Comparison of ENCODE assay signal across 37 cellular contexts in the genomic region with DNA sequence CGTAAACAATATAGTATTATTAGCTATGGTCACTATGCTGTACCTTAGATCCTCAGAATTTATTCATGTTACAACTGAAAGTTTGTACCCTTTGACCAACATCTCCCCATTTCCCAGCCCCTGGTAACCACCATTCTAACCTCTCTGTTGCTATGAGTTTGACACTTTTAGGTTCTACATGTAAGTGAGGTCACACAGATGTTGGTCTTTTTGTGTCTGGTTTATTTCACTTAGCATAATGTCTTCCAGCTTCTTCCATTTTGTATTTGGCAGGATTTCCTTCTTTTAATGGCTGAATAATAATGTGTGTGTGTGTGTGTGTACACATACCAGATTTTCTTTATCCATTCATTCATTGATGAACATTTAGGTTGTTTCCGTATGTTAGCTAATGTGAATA.
"Had no signal": no experiment of that assay in that cellular context is flagged by ENCODE, and none has a peak within 500 bp of the region (broad histone marks: within the 10 kb centered on the region; RNA-seq: fewer than 3 reads in every experiment).

No MANE protein-coding gene starts in this region.

- DNase-seq: activated CD4-positive, alpha-beta memory T cell treated with anti-CD3 and anti-CD28 coated beads, Interleukin-2, amount 10 ng/mL, durations not matched to agents 7 days and 5 days; activated CD4-positive, alpha-beta T cell treated with anti-CD3 and anti-CD28 coated beads for 1 hour; activated CD4-positive, alpha-beta T cell treated with anti-CD3 and anti-CD28 coated beads for 36 hours; activated CD4-positive, alpha-beta T cell treated with anti-CD3 and anti-CD28 coated beads for 48 hours; activated CD4-positive, alpha-beta T cell treated with anti-CD3 and anti-CD28 coated beads, Interleukin-2, amount 10 ng/mL, durations not matched to agents 7 days and 5 days; activated CD4-positive, alpha-beta T cell treated with anti-CD3 and anti-CD28 coated beads, Interleukin-2, amount 50 U/mL, for 48 hours; activated CD4-positive, CD25-positive, alpha-beta regulatory T cell; activated CD8-positive, alpha-beta memory T cell treated with anti-CD3 and anti-CD28 coated beads for 24 hours; activated CD8-positive, alpha-beta memory T cell treated with anti-CD3 and anti-CD28 coated beads, Interleukin-2, amount 10 ng/mL, durations not matched to agents 7 days and 5 days; activated CD8-positive, alpha-beta T cell treated with anti-CD3 and anti-CD28 coated beads, Interleukin-2, amount 10 ng/mL, durations not matched to agents 7 days and 5 days; activated effector memory CD4-positive, alpha-beta T cell treated with anti-CD3 and anti-CD28 coated beads, Interleukin-2, amount 50 U/mL, for 16 hours; activated gamma-delta T cell treated with Interleukin-2 at 50 U/mL for 16 hours; activated naive CD4-positive, alpha-beta T cell; activated naive CD4-positive, alpha-beta T cell treated with anti-CD3 and anti-CD28 coated beads for 36 hours; activated naive CD4-positive, alpha-beta T cell treated with anti-CD3 and anti-CD28 coated beads, Interleukin-2, amount 50 U/mL, for 16 hours; activated naive CD8-positive, alpha-beta T cell treated with anti-CD3 and anti-CD28 coated beads for 36 hours; activated T-cell treated with anti-CD3 and anti-CD28 coated beads for 4 hours; activated T-cell treated with anti-CD3 and anti-CD28 coated beads, Interleukin-2, amount 50 U/mL, for 1 hour; activated T-cell treated with anti-CD3 and anti-CD28 coated beads, Interleukin-2, amount 50 U/mL, for 4 hours; activated T-cell treated with anti-CD3 and anti-CD28 coated beads, Interleukin-2, amount 50 U/mL, for 72 hours; adrenal gland; amniotic stem cell; aorta; body of pancreas; brain microvascular endothelial cell; central memory CD4-positive, alpha-beta T cell; T-helper 2 cell; T-helper 9 cell; WERI-Rb-1 had no signal

- FAIRE-seq: astrocyte, colon, TTC549 had no signal

- H3K27me3 ChIP-seq: adrenal gland, body of pancreas, brain microvascular endothelial cell, breast epithelium had no signal

- H3K9me3 ChIP-seq: adrenal gland, body of pancreas, breast epithelium had no signal

- H3K4me3 ChIP-seq: adrenal gland, body of pancreas, breast epithelium had no signal

- H3K36me3 ChIP-seq: adrenal gland, brain microvascular endothelial cell, breast epithelium, WERI-Rb-1 had no signal

- H3K27ac ChIP-seq: adrenal gland, brain microvascular endothelial cell, breast epithelium, WERI-Rb-1 had no signal

- ATAC-seq: activated CD4-positive, alpha-beta T cell treated with anti-CD3 and anti-CD28 coated beads for 36 hours; activated CD4-positive, CD25-positive, alpha-beta regulatory T cell treated with anti-CD3 and anti-CD28 coated beads, Interleukin-2, amount 50 U/mL, for 24 hours; activated CD8-positive, alpha-beta memory T cell treated with anti-CD3 and anti-CD28 coated beads, Interleukin-2, amount 10 ng/mL, durations not matched to agents 7 days and 5 days; activated CD8-positive, alpha-beta T cell treated with anti-CD3 and anti-CD28 coated beads, Interleukin-2, amount 10 ng/mL, durations not matched to agents 7 days and 5 days; activated naive CD4-positive, alpha-beta T cell treated with anti-CD3 and anti-CD28 coated beads, Interleukin-2, amount 50 U/mL, for 72 hours; activated T-cell treated with anti-CD3 and anti-CD28 coated beads, Interleukin-2, amount 50 U/mL, for 4 hours; activated T-cell treated with anti-CD3 and anti-CD28 coated beads, Interleukin-2, amount 50 U/mL, for 72 hours; activated T-helper 17 cell treated with anti-CD3 and anti-CD28 coated beads, Interleukin-2, amount 50 U/mL, for 72 hours; body of pancreas; WTC11 had no signal

- H3K4me1 ChIP-seq: adrenal gland, breast epithelium had no signal
